In the genomic region with DNA sequence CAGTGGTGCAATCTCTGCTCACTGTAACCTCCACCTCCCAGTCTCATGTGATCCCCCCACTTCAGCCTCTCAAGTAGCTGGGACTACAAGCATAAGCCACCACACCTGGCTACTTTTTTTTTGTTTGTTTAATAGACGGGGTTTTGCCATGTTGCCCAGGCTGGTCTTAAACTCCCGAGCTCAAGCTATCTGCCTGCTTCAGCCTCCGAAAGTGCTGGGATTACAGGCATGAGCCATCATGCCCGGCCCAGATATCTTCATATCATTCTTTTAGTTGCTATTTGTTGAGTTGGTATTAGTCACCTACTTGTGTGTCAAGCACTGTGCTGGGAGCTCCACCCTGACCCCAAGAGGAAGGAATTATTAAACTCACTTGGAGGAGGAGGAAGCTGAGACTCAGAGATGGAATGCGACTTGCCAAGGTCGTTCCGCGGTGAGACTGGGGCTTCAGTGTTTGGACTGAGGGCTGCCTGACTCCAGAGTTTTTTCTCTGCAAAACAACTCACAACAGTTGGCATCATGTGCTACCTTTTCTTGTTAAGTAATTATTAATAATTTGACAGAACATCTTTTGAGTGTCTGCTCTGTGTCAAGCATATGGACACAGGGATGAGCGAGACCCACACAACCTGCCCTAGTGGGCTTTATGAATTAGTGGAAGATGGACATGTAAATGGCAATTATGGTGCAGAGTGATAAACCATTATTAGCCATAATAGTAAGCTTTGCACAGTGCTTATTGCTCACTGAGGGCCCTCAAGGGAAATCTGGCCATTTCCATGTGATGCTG, we compare ENCODE assay signal across 8 cellular contexts.
A peak's percentile ranks its signal among the peaks of the same experiment; 100 is the strongest.
DNase-seq lines count a peak whose midpoint lies in the region; ATAC-seq and TF ChIP-seq lines count a peak whose summit lies in the region.

No MANE protein-coding gene starts in this region.

- CTCF ChIA-PET in CD8-positive, alpha-beta T cell (lab: Charles Lee), result no interaction called here

- H3K27ac ChIP-seq in left ventricle myocardium inferior (replicated peaks), result no peak overlapping the region
- no peak overlapping the region for H3K27ac ChIP-seq in suprapubic skin
- no peak overlapping the region for H3K27ac ChIP-seq in vagina
- no peak overlapping the region for H3K27ac ChIP-seq in CD8-positive, alpha-beta T cell (ENCODE audit: low read depth, low read length)

- H3K27me3 ChIP-seq in left ventricle myocardium inferior (ENCODE audit: low read depth), result peaks cover 59% of the 10 kb centered on the region
- H3K27me3 ChIP-seq in suprapubic skin, result peaks cover 15% of the 10 kb centered on the region
- H3K27me3 ChIP-seq in vagina, result no peaks in the 10 kb centered on the region
- no peaks in the 10 kb centered on the region for H3K27me3 ChIP-seq in CD8-positive, alpha-beta T cell (ENCODE audit: insufficient read depth, low read length)

- no peaks in the 10 kb centered on the region for H3K36me3 Mint-ChIP-seq in CD8-positive, alpha-beta T cell

- ATAC-seq in HG02840 (IDR thresholded peaks at IDR 0.05; ENCODE audit: low FRiP score, unreplicated experiment) (no peak), GM19328 (IDR thresholded peaks at IDR 0.05; ENCODE audit: unreplicated experiment) (no peak)
- no peak for ATAC-seq in CD8-positive, alpha-beta T cell

- peaks cover 4% of the 10 kb centered on the region for H3K27me3 Mint-ChIP-seq in CD8-positive, alpha-beta T cell (ENCODE audit: low read depth)

- H3K9me3 ChIP-seq in left ventricle myocardium inferior (replicated peaks) (no peaks in the 10 kb centered on the region), suprapubic skin (no peaks in the 10 kb centered on the region), vagina (no peaks in the 10 kb centered on the region)
- H3K9me3 ChIP-seq in CD8-positive, alpha-beta T cell (ENCODE audit: low read length), result no peaks in the 10 kb centered on the region

- POLR2A ChIA-PET in CD8-positive, alpha-beta T cell (lab: Charles Lee), result no interaction called here

- intact Hi-C loops in left ventricle myocardium inferior (cut with micrococcal nuclease) (no loop called here), vagina (cut with DNase I) (no loop called here)
- intact Hi-C loops in CD8-positive, alpha-beta T cell (cut with DNase I, micrococcal nuclease), result no loop called here

- H3K4me3 ChIP-seq in HFF-Myc (replicated peaks; ENCODE audit: low read depth, low read length) (no peak overlapping the region), WI38 (ENCODE audit: low read depth, low read length) (no peak overlapping the region), left ventricle myocardium inferior (no peak overlapping the region), suprapubic skin (no peak overlapping the region), vagina (no peak overlapping the region)
- no peak overlapping the region for H3K4me3 ChIP-seq in CD8-positive, alpha-beta T cell (ENCODE audit: low read depth, low read length)

- peak; percentile 84 for DNase-seq in HFF-Myc (ENCODE audit: extremely low read depth, low read depth)
- no peak for DNase-seq in left ventricle myocardium inferior
- DNase-seq in suprapubic skin (ENCODE audit: low spot score in 2 of 2), result no peak
- no peak for DNase-seq in vagina (ENCODE audit: extremely low spot score in 2 of 2)
- no peak for DNase-seq in CD8-positive, alpha-beta T cell

- TF ChIP-seq EP300 in suprapubic skin (IDR thresholded peaks at IDR 0.05), result no peak

- WGBS in suprapubic skin, result 32% methylated on average over 9 of the region's 9 CpGs

- H3K27ac Mint-ChIP-seq in CD8-positive, alpha-beta T cell, result no peak overlapping the region

- TF ChIP-seq POLR2A in suprapubic skin (IDR thresholded peaks at IDR 0.05) (no peak), vagina (IDR thresholded peaks at IDR 0.05) (no peak)

- H3K9me3 Mint-ChIP-seq in CD8-positive, alpha-beta T cell, result no peaks in the 10 kb centered on the region

- TF ChIP-seq CTCF in HFF-Myc (IDR thresholded peaks at IDR 0.05; ENCODE audit: low read depth, low read length, missing control alignments), result peak; percentile 59
- TF ChIP-seq CTCF in WI38 (IDR thresholded peaks at IDR 0.05; ENCODE audit: low read depth, low read length), result peak; percentile 28; the same call in 1 of the 2 replicates
- peak; percentile 59 for TF ChIP-seq CTCF in left ventricle myocardium inferior (IDR thresholded peaks at IDR 0.05; ENCODE audit: borderline replicate concordance)
- TF ChIP-seq CTCF in suprapubic skin (IDR thresholded peaks at IDR 0.05), result peak; percentile 16 to 46
- TF ChIP-seq CTCF in vagina (IDR thresholded peaks at IDR 0.05), result peak in 1 of 3 experiments; percentile 43
- no peak for TF ChIP-seq CTCF in CD8-positive, alpha-beta T cell (IDR thresholded peaks at IDR 0.05)

- no peak overlapping the region for H3K4me3 Mint-ChIP-seq in CD8-positive, alpha-beta T cell

- H3K4me1 ChIP-seq in left ventricle myocardium inferior (peaks cover 17% of the 10 kb centered on the region), suprapubic skin (peaks cover 16% of the 10 kb centered on the region), vagina (peaks cover 7% of the 10 kb centered on the region)
- H3K4me1 ChIP-seq in CD8-positive, alpha-beta T cell (ENCODE audit: insufficient read depth, low read length), result no peaks in the 10 kb centered on the region

- no peaks in the 10 kb centered on the region for H3K36me3 ChIP-seq in left ventricle myocardium inferior
- no peaks in the 10 kb centered on the region for H3K36me3 ChIP-seq in suprapubic skin
- H3K36me3 ChIP-seq in vagina, result no peaks in the 10 kb centered on the region
- no peaks in the 10 kb centered on the region for H3K36me3 ChIP-seq in CD8-positive, alpha-beta T cell (ENCODE audit: insufficient read depth, low read length)

- no peaks in the 10 kb centered on the region for H3K4me1 Mint-ChIP-seq in CD8-positive, alpha-beta T cell (ENCODE audit: low read depth)
